8 cellular contexts compared by ENCODE assay signal in the genomic region with DNA sequence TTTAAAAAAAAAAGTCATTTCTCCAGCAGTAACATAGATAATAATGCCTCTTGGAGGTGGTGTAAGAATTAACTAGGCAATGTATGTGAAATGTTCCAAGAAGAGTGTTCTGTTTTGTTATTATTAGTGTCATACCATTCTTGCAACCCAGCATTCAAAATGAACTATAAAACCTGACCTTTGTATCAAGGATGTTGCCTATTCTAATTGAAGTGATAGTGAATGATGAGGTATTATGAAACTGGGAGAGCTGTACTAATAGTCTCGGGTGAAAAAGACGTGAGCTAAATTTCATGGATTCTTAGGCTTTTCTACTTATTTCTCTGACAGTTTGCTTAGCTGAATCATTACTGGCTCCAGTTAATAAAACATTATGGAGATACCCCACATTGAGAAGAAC.
"Had no signal": no experiment of that assay in that cellular context is flagged by ENCODE, and none has a peak within 500 bp of the region (broad histone marks: within the 10 kb centered on the region; RNA-seq: fewer than 3 reads in every experiment).

No MANE protein-coding gene starts in this region.

- DNase-seq: H9, HCEC 1CT, KBM-7 had no signal

- H3K4me3 ChIP-seq: GM23338 had no signal

- FAIRE-seq: H1, H54, HTR-8/SVneo had no signal

- H3K27ac ChIP-seq: KMS-11 had no signal
